Comparison of ENCODE assay signal across 8 cellular contexts in the genomic region with DNA sequence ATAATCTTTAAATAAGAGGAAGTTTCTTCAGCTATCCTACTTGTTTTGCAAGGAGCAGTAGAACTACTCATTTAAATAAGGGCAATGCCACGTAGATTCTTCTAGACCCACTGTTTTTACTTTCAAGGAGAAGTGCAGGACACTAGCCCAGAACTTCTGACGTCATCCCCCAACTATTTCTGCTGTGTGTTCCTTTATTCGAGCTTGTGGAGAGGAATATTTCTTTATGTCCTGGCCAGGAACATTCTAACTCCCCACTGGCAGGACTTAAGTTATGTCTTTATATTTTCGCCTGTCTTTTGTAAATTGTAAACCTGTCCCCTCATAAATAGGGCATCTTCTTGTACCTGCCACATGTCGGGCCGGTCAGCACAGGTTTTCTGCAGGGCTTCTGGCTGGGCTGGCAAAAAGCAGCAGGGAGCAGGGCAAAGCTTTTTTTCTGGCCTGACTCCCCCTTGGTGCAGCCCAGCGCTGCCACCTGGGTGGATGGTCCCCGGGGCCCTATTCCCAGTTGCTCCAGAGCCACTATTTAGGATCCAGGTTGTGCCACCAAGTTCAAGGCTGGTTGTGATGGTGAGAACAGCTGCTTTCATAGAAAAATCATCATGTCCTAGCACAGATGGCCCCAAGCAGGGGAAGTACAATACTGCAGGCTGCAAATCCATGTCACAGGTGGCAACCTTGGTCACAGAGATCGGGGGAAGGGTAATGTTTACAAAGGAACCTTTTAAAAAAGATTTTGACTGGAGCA. TPM values are rescaled to one million over a fixed set of nuclear protein-coding genes. Genes with fewer than 3 reads are reported as not detected.
DNase-seq lines count a peak whose midpoint lies in the region; ATAC-seq and TF ChIP-seq lines count a peak whose summit lies in the region.

No MANE protein-coding gene starts in this region.

- POLR2A ChIA-PET in HEK293 (lab: Yijun Ruan, JAX), result interaction anchor here (1.2 kb wide), 3 partner anchors 77 to 114 kb away, joined by 3 to 4 read pairs (median 3); no protein-coding TSS in a partner anchor

- no peak overlapping the region for H3K23ac ChIP-seq in trophoblast cell (ENCODE audit: low read length)

- H3K4ac ChIP-seq in trophoblast cell (ENCODE audit: low read depth, low read length), result peak overlapping the region; percentile 60

- H2BK12ac ChIP-seq in trophoblast cell (ENCODE audit: low read length), result peak overlapping the region; percentile 21

- CTCF ChIA-PET in HEK293 (lab: Yijun Ruan, JAX), result interaction anchor here (0.6 to 2.7 kb wide), 7 partner anchors 12 to 215 kb away, joined by 3 to 25 read pairs (median 4); no protein-coding TSS in a partner anchor

- no peak overlapping the region for H3K18ac ChIP-seq in trophoblast cell (ENCODE audit: low read length)

- H3K27ac ChIP-seq in DND-41 (ENCODE audit: low read length) (peak overlapping the region; percentile 40), HEK293 (ENCODE audit: extremely low read depth, low read depth, low read length) (peak overlapping the region; percentile 70; the same call in 1 of the 2 replicates), adipose tissue (ENCODE audit: low read depth, low read length) (peak overlapping the region; percentile 20), heart right ventricle (peak overlapping the region; percentile 78 to 93 (median 90)), trophoblast cell (ENCODE audit: low read depth, low read length) (peak overlapping the region; percentile 85)

- H3K36me3 ChIP-seq in DND-41 (ENCODE audit: insufficient read depth, low read length) (no peaks in the 10 kb centered on the region), HEK293 (ENCODE audit: control insufficient read depth in 2 of 2, insufficient read depth in 1 of 2, low read length in 2 of 2) (no peaks in the 10 kb centered on the region), heart right ventricle (no peaks in the 10 kb centered on the region), trophoblast cell (ENCODE audit: control insufficient read depth in 1 of 2, insufficient read depth in 2 of 2, low read length in 2 of 2) (peaks cover 3 to 5% of the 10 kb centered on the region in 2 experiments)

- H3K9ac ChIP-seq in DND-41 (ENCODE audit: low read depth, low read length) (peak overlapping the region; percentile 59), trophoblast cell (ENCODE audit: low read length) (peak overlapping the region; percentile 77)

- peak overlapping the region; percentile 38 for H3K14ac ChIP-seq in trophoblast cell (ENCODE audit: low read length)

- peaks cover 22% of the 10 kb centered on the region for H3K79me1 ChIP-seq in trophoblast cell (ENCODE audit: low read length)

- peak overlapping the region; percentile 7 for H4K8ac ChIP-seq in trophoblast cell (ENCODE audit: low read depth, low read length)

- intact Hi-C loops in heart right ventricle (cut with DNase I), result loop anchor here in 7 of 10 donors (2.0 to 10.0 kb wide), 11 partner anchors 33 to 211 kb away; a partner anchor contains a TSS

- whole genome bisulfite sequencing in adipose tissue, 3 donors, result 0 to 2% (median 1%) methylated on average over 9 of the region's 9 CpGs
- 1 to 2% methylated on average over 9 of the region's 9 CpGs for WGBS in heart right ventricle, 2 donors
- WGBS in trophoblast cell (ENCODE audit: extremely low coverage, insufficient coverage, insufficient read length), result no CpG with 5 or more reads among the region's 9 CpGs

- DNase-seq in DND-41, result peak; percentile 20
- peak; percentile 88 for DNase-seq in NCI-H82 (lab: John Stamatoyannopoulos, UW)
- DNase-seq in heart right ventricle, result peak; percentile 30 to 71
- peak; percentile 71 to 94 for DNase-seq in trophoblast cell
- DNase-seq in activated gamma-delta T cell treated with Interleukin-2 at 50 U/mL for 16 hours, result no peak
- no peak for DNase-seq in KG1 (lab: John Stamatoyannopoulos, UW)

- no peak overlapping the region for H4K12ac ChIP-seq in trophoblast cell (ENCODE audit: low read depth, low read length)

- H3K9me3 ChIP-seq in DND-41 (ENCODE audit: insufficient read depth, low read length, severe bottlenecking) (no peaks in the 10 kb centered on the region), HEK293 (ENCODE audit: control insufficient read depth, insufficient read depth, low read depth, low read length) (no peaks in the 10 kb centered on the region), heart right ventricle (no peaks in the 10 kb centered on the region), trophoblast cell (ENCODE audit: insufficient read depth, low read depth, low read length) (no peaks in the 10 kb centered on the region)

- H2BK5ac ChIP-seq in trophoblast cell (ENCODE audit: low read depth, low read length, poor library complexity), result peak overlapping the region; percentile 5

- H3K4me3 ChIP-seq in DND-41 (ENCODE audit: low read depth in 1 of 2, low read length in 2 of 2) (peak overlapping the region; percentile 36 to 65; a peak in 3 of 4 replicates), HEK293 (ENCODE audit: low read depth, low read length) (peak overlapping the region; percentile 50), heart right ventricle (peak overlapping the region; percentile 51 to 84 (median 62)), trophoblast cell (ENCODE audit: low read depth, low read length) (peak overlapping the region; percentile 73)

- H3K79me2 ChIP-seq in DND-41 (ENCODE audit: insufficient read depth, low read length) (peaks cover 48% of the 10 kb centered on the region), trophoblast cell (ENCODE audit: control insufficient read depth, insufficient read depth, low read length, poor library complexity) (peaks cover 16% of the 10 kb centered on the region)

- ATAC-seq in DND-41 (ENCODE audit: insufficient read depth, low read depth), result 0 out of 3 replicates have a peak, but pooled peaks have one; percentile 13
- peak; percentile 56 to 78 (median 66) for ATAC-seq in heart right ventricle

- TF ChIP-seq CTCF in DND-41 (IDR thresholded peaks at IDR 0.05; ENCODE audit: borderline replicate concordance, extremely low read depth, low read length, poor library complexity, severe bottlenecking) (no peak), HEK293 (tag by site-specific recombination; IDR thresholded peaks at IDR 0.05) (no peak), heart right ventricle (IDR thresholded peaks at IDR 0.05) (peak in 3 of 9 donors; percentile 16 to 40 (median 18))

- no peaks in the 10 kb centered on the region for H4K20me1 ChIP-seq in DND-41 (ENCODE audit: insufficient read depth, low read length)

- H3K27me3 ChIP-seq in DND-41 (ENCODE audit: insufficient read depth, low read length, poor library complexity) (no peaks in the 10 kb centered on the region), heart right ventricle (no peaks in the 10 kb centered on the region), trophoblast cell (ENCODE audit: insufficient read depth, low read length) (no peaks in the 10 kb centered on the region)

- H2BK120ac ChIP-seq in trophoblast cell (ENCODE audit: insufficient read depth, low read length, poor library complexity), result peak overlapping the region; percentile 6

- H2AK5ac ChIP-seq in trophoblast cell (ENCODE audit: low read length), result peak overlapping the region; percentile 3

- H3K4me2 ChIP-seq in DND-41 (ENCODE audit: insufficient read depth, low read length) (peak overlapping the region; percentile 64), trophoblast cell (ENCODE audit: low read length) (peak overlapping the region; percentile 84)

- H2AFZ ChIP-seq in DND-41 (ENCODE audit: low read depth, low read length), result peak overlapping the region; percentile 63; the same call in 1 of the 2 replicates
- no peak overlapping the region for H2AFZ ChIP-seq in trophoblast cell (ENCODE audit: insufficient read depth, low read length, poor library complexity)

- H4K91ac ChIP-seq in trophoblast cell (ENCODE audit: low read depth, low read length), result peak overlapping the region; percentile 56

- H3K4me1 ChIP-seq in DND-41 (ENCODE audit: insufficient read depth, low read length) (peaks cover 55% of the 10 kb centered on the region), HEK293 (ENCODE audit: control insufficient read depth, insufficient read depth, low read length) (peaks cover 15% of the 10 kb centered on the region), heart right ventricle (peaks cover 6 to 55% (median 48%) of the 10 kb centered on the region in 9 donors), trophoblast cell (ENCODE audit: control insufficient read depth in 1 of 2, insufficient read depth in 2 of 2, low read length in 2 of 2) (peaks cover 9 to 17% of the 10 kb centered on the region in 2 experiments)

TF ChIP-seq in HEK293, 187 proteins besides CTCF, POLR2A, EP300 and RAD21 (continues in another document):
- no peak for TF ChIP-seq REPIN1 (tag by site-specific recombination; IDR thresholded peaks at IDR 0.05; ENCODE audit: low read depth)
- 0 out of 2 replicates have a peak, but pooled peaks have one; percentile 30 for TF ChIP-seq IKZF3 (tag by site-specific recombination; IDR thresholded peaks at IDR 0.05)
- TF ChIP-seq ZBTB20 (tag by site-specific recombination; IDR thresholded peaks at IDR 0.05), result peak; percentile 95
- no peak for TF ChIP-seq ZNF155 (tag by site-specific recombination; IDR thresholded peaks at IDR 0.05)
- TF ChIP-seq, protein P1, sequence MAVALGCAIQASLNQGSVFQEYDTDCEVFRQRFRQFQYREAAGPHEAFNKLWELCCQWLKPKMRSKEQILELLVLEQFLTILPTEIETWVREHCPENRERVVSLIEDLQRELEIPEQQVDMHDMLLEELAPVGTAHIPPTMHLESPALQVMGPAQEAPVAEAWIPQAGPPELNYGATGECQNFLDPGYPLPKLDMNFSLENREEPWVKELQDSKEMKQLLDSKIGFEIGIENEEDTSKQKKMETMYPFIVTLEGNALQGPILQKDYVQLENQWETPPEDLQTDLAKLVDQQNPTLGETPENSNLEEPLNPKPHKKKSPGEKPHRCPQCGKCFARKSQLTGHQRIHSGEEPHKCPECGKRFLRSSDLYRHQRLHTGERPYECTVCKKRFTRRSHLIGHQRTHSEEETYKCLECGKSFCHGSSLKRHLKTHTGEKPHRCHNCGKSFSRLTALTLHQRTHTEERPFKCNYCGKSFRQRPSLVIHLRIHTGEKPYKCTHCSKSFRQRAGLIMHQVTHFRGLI (tag by site-specific recombination; IDR thresholded peaks at IDR 0.05), result peak; percentile 82
- peak; percentile 49; the same call in 1 of the 2 replicates for TF ChIP-seq SP7 (tag by site-specific recombination; IDR thresholded peaks at IDR 0.05)
- TF ChIP-seq ZNF610 (tag by site-specific recombination; IDR thresholded peaks at IDR 0.05; ENCODE audit: borderline replicate concordance), result no peak
- TF ChIP-seq ZFP37 (tag by site-specific recombination; IDR thresholded peaks at IDR 0.05), result peak; percentile 52; the same call in 1 of the 2 replicates
- TF ChIP-seq ZNF366 (tag by site-specific recombination; conservative IDR thresholded peaks at IDR 0.05), result peak; percentile 53

RNA-seq across cellular contexts. Expression of a gene that starts 1.8 kb away (rescaled TPM):
- polyA plus RNA-seq in adipose tissue (10 to 100 TPM; 17.8 to 34.3 (median 23.7) TPM), heart right ventricle (10 to 100 TPM; 17.2 to 18.7 TPM)
- total RNA-seq in heart right ventricle, result 10 to 100 TPM; 59.7 to 95.0 (median 85.2) TPM
- polyA plus RNA-seq in trophoblast cell (2013), result 173 and 175 TPM in 2 replicates

Comparison
In these comparisons a context has a peak if more than half of its experiments do, and no peak if none do; other contexts are left out.
1. DNase-seq: peak in DND-41 (single experiment), NCI-H82 (single experiment), heart right ventricle (2 of 2) and trophoblast cell (2 of 2); none in activated gamma-delta T cell treated with Interleukin-2 at 50 U/mL for 16 hours (single experiment) and KG1 (single experiment).
2. H3K27ac ChIP-seq: peak in every context shown above with its lines; median percentile 90 in heart right ventricle; 85 in trophoblast cell; 70 in HEK293; 40 in DND-41; 20 in adipose tissue.
3. Peak in every context shown above with its lines, with median percentiles within 50 percentile points of each other: H3K4me3 ChIP-seq.